In genomic region chr9:35306281-35306680, GRCh38 we compare ENCODE assay signal across 1 cellular context.
TF ChIP-seq lines count a peak whose summit lies in the region.

No MANE protein-coding gene starts in this region.

TF ChIP-seq in WTC11, 78 proteins besides CTCF, POLR2A, EP300 and RAD21 (continued from another document):
- TF ChIP-seq ZNF425 (CRISPR knock-in tag; conservative IDR thresholded peaks at IDR 0.05) (no peak), ZSCAN18 (CRISPR knock-in tag; IDR thresholded peaks at IDR 0.05) (no peak), IRF2 (CRISPR knock-in tag; IDR thresholded peaks at IDR 0.05; ENCODE audit: borderline replicate concordance, low read depth) (no peak), ZBTB21 (CRISPR knock-in tag; IDR thresholded peaks at IDR 0.05; ENCODE audit: borderline replicate concordance) (no peak), NFATC4 (CRISPR knock-in tag; IDR thresholded peaks at IDR 0.05) (no peak), GTF2I (CRISPR knock-in tag; conservative IDR thresholded peaks at IDR 0.05) (no peak), AR (CRISPR knock-in tag; IDR thresholded peaks at IDR 0.05) (no peak), GRHL2 (CRISPR knock-in tag; IDR thresholded peaks at IDR 0.05; ENCODE audit: insufficient replicate concordance, severe bottlenecking) (no peak), TEAD4 (CRISPR knock-in tag; IDR thresholded peaks at IDR 0.05) (no peak), JUN (CRISPR knock-in tag; IDR thresholded peaks at IDR 0.05) (no peak), USF1 (CRISPR knock-in tag; IDR thresholded peaks at IDR 0.05) (no peak), NFYB (CRISPR knock-in tag; conservative IDR thresholded peaks at IDR 0.05; ENCODE audit: low read depth) (no peak), GABPB1 (CRISPR knock-in tag; IDR thresholded peaks at IDR 0.05) (no peak), ZNF219 (CRISPR knock-in tag; IDR thresholded peaks at IDR 0.05; ENCODE audit: borderline replicate concordance) (no peak), ATF1 (CRISPR knock-in tag; IDR thresholded peaks at IDR 0.05) (no peak), TP53 (CRISPR knock-in tag; IDR thresholded peaks at IDR 0.05) (no peak)
- TF ChIP-seq, protein P1, sequence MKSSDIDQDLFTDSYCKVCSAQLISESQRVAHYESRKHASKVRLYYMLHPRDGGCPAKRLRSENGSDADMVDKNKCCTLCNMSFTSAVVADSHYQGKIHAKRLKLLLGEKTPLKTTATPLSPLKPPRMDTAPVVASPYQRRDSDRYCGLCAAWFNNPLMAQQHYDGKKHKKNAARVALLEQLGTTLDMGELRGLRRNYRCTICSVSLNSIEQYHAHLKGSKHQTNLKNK (CRISPR knock-in tag; IDR thresholded peaks at IDR 0.05), result no peak
TF ChIP-seq in WTC11: peak in this region for 0.
